In the genomic region with DNA sequence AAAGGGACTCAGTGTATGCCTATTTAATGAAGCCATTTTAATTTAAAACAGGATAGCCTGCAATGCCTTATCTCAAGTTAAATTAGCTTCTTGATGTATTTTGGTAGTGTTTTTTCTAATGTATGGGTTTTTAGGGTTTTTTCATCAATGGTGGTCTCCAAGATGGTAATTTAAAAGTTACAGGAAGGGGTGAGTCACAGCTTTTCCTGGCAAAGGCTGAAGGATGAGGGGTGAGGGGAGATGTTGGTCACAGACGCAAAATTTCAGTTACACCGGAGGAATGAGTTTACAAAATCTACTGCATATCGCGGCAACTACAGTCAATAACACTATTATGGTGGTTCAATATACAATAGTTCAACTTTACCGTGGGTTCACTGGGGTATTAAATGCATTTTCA, we compare ENCODE assay signal across 23 cellular contexts.
"Had no signal": no experiment of that assay in that cellular context is flagged by ENCODE, and none has a peak within 500 bp of the region (broad histone marks: within the 10 kb centered on the region; RNA-seq: fewer than 3 reads in every experiment).

No MANE protein-coding gene starts in this region.

- H3K36me3 ChIP-seq: adrenal gland, lower lobe of right lung, prostate gland, spleen, thoracic aorta, upper lobe of left lung had no signal

- H3K27ac ChIP-seq: adrenal gland, hepatocyte, lower lobe of right lung, prostate gland, spleen, upper lobe of left lung, VCaP had no signal

- DNase-seq: activated CD4-positive, alpha-beta memory T cell treated with anti-CD3 and anti-CD28 coated beads, Interleukin-2, amount 10 ng/mL, durations not matched to agents 7 days and 5 days; activated CD4-positive, alpha-beta T cell treated with anti-CD3 and anti-CD28 coated beads, Interleukin-2, amount 10 ng/mL, durations not matched to agents 24 days and 14 days; activated naive CD4-positive, alpha-beta T cell; activated T-cell treated with anti-CD3 and anti-CD28 coated beads, Interleukin-2, amount 50 U/mL, for 24 hours; adrenal gland; cerebellar nuclear complex; effector CD4-positive, alpha-beta T cell; foreskin melanocyte; immature natural killer cell; lower lobe of right lung; naive B cell; spleen; stimulated activated CD4-positive, alpha-beta T cell treated with anti-CD3 and anti-CD28 coated beads, Interleukin-4, amount 100 ng/mL, for 1 hour; stimulated activated naive CD4-positive, alpha-beta T cell; upper lobe of left lung had no signal

- H3K4me1 ChIP-seq: adrenal gland, lower lobe of right lung, prostate gland, spleen, upper lobe of left lung had no signal

- H3K4me3 ChIP-seq: adrenal gland, ascending aorta, hepatocyte, lower lobe of right lung, prostate gland, spleen, thoracic aorta, upper lobe of left lung had no signal

- H3K27me3 ChIP-seq: adrenal gland, ascending aorta, hepatocyte, spleen, upper lobe of left lung had no signal

- H3K9me3 ChIP-seq: prostate gland had no signal

- ATAC-seq: activated CD4-positive, CD25-positive, alpha-beta regulatory T cell treated with anti-CD3 and anti-CD28 coated beads, Interleukin-2, amount 50 U/mL, for 24 hours; activated T-helper 17 cell treated with anti-CD3 and anti-CD28 coated beads, Interleukin-2, amount 50 U/mL, for 72 hours; left lobe of liver; lower lobe of right lung had no signal
